18 cellular contexts compared by ENCODE assay signal in the genomic region with DNA sequence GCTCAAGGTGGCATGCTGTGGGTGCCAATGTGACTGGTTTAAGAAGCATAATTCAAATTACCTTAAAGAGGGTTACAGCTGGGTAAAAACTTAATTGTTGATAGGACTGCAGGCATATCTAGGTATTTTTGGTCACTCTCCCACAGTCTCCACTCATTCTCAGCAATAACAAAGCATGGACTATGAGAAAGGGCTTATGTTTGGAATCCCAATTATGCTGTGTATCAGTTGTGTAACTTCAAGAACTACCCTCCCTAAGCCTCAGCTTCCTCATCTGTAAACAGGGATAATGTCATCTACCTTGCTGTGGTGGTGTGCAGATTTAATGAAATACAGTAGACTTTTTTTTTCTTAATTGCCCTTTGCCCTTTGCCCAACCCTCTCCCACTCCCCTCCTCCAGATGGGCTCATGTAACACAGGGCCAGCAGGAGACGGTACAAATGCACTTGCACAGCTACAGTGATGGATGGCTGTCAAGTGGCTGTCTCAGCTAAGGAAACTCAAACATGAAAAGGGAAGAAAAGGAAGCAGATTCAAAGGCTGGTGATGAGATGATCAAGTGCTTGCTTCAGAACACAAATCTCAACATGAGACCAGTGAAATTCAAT. TPM values are rescaled to one million over a fixed set of nuclear protein-coding genes. Genes with fewer than 3 reads are reported as not detected.
"Had no signal": no experiment of that assay in that cellular context is flagged by ENCODE, and none has a peak within 500 bp of the region (broad histone marks: within the 10 kb centered on the region; RNA-seq: fewer than 3 reads in every experiment).

No MANE protein-coding gene starts in this region.

- DNase-seq: activated CD4-positive, alpha-beta T cell treated with anti-CD3 and anti-CD28 coated beads, Interleukin-2, amount 10 ng/mL, durations not matched to agents 7 days and 5 days; activated CD4-positive, CD25-positive, alpha-beta regulatory T cell; activated CD8-positive, alpha-beta T cell treated with anti-CD3 and anti-CD28 coated beads, Interleukin-2, amount 10 ng/mL, durations not matched to agents 7 days and 5 days; activated naive CD4-positive, alpha-beta T cell treated with anti-CD3 and anti-CD28 coated beads for 36 hours; activated T-cell treated with anti-CD3 and anti-CD28 coated beads, Interleukin-2, amount 50 U/mL, for 4 hours; anterior cingulate cortex; brain microvascular endothelial cell; central memory CD4-positive, alpha-beta T cell; dorsolateral prefrontal cortex; left lung; mammary epithelial cell; stimulated activated CD4-positive, alpha-beta T cell treated with anti-CD3 and anti-CD28 coated beads, Interleukin-12 subunit alpha, Interleukin-12 subunit beta, amount 100 ng/mL, for 4 hours; stimulated activated CD4-positive, alpha-beta T cell treated with anti-CD3 and anti-CD28 coated beads, Interleukin-1b, Interleukin-23, amount 100 ng/mL, for 48 hours; stimulated activated naive CD8-positive, alpha-beta T cell treated with anti-CD3 and anti-CD28 coated beads, Interleukin-15, Interleukin-2, amounts not matched to agents 100 U/mL and 50 U/mL, for 24 hours; substantia nigra; T-helper 9 cell; tibial artery had no signal

- H3K79me2 ChIP-seq: hepatocyte had no signal

- ATAC-seq: activated CD8-positive, alpha-beta T cell treated with anti-CD3 and anti-CD28 coated beads, Interleukin-2, amount 10 ng/mL, durations not matched to agents 7 days and 5 days; activated T-cell treated with anti-CD3 and anti-CD28 coated beads, Interleukin-2, amount 50 U/mL, for 4 hours; left lung; stimulated activated naive CD8-positive, alpha-beta T cell treated with anti-CD3 and anti-CD28 coated beads, Interleukin-15, Interleukin-2, amounts not matched to agents 100 U/mL and 50 U/mL, for 24 hours had no signal

- H3K27me3 ChIP-seq: brain microvascular endothelial cell, dorsolateral prefrontal cortex, hepatocyte, tibial artery had no signal

- H3K4me2 ChIP-seq: hepatocyte had no signal

- H3K4me3 ChIP-seq: dorsolateral prefrontal cortex, hepatocyte, left lung, tibial artery had no signal

- H2AFZ ChIP-seq: hepatocyte had no signal

- H3K27ac ChIP-seq: brain microvascular endothelial cell, dorsolateral prefrontal cortex, hepatocyte, left lung, tibial artery had no signal

- H3K9me3 ChIP-seq: left lung, tibial artery had no signal

- H3K36me3 ChIP-seq: brain microvascular endothelial cell, left lung, tibial artery had no signal

- H3K4me1 ChIP-seq: left lung had no signal

RNA-seq across cellular contexts. Expression of a gene that starts 37.6 kb away (rescaled TPM):
- total RNA-seq: activated CD8-positive, alpha-beta T cell treated with anti-CD3 and anti-CD28 coated beads, Interleukin-2, amount 10 ng/mL, durations not matched to agents 7 days and 5 days; activated naive CD4-positive, alpha-beta T cell treated with anti-CD3 and anti-CD28 coated beads for 36 hours; activated T-cell treated with anti-CD3 and anti-CD28 coated beads, Interleukin-2, amount 50 U/mL, for 4 hours had no signal
